In the genomic region with DNA sequence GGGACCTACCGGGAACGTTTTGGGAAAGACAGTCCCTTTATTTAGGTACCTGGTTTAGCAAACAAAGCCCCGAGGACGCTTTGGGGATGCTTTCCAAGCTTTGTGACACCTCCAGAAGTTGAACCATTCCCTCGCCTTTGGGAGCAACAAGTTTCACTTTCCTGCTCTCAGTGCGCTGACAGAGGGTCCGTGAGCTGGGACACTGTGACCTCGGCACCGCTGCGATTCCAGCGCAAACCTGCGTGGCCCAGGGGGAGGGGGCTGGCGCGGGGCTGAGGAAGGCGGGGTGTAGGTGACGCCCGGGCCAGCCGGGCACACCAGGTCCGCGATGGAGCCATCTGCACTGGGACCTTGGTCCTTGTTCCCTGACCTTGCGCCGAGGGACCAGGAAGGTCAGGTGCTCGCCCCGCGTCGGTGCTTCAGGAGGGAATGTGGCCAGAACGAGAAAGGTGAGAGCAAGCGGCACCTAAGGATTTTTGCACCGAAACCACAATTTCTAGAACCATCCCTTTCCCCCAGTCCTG, we compare ENCODE assay signal across 1 cellular context.
TF ChIP-seq lines count a peak whose summit lies in the region.

No MANE protein-coding gene starts in this region.

TF ChIP-seq in H1, 55 proteins besides CTCF, POLR2A, EP300 and RAD21 (continued from another document):
- TF ChIP-seq E2F6 (IDR thresholded peaks at IDR 0.05) (peak; percentile 56), RNF2 (IDR thresholded peaks at IDR 0.05; ENCODE audit: borderline replicate concordance, low read depth, low read length, missing control alignments, poor library complexity, severe bottlenecking) (peak; percentile 82), EZH2 (IDR thresholded peaks at IDR 0.05; ENCODE audit: low read depth, low read length, severe bottlenecking) (peak; percentile 82), HDAC6 (IDR thresholded peaks at IDR 0.05; ENCODE audit: low read depth, low read length) (no peak), GABPA (IDR thresholded peaks at IDR 0.05; ENCODE audit: borderline replicate concordance, insufficient read depth, low read length) (no peak), MAFK (IDR thresholded peaks at IDR 0.05; ENCODE audit: low read depth, low read length) (no peak), MAX (IDR thresholded peaks at IDR 0.05) (peak; percentile 79), RFX5 (IDR thresholded peaks at IDR 0.05; ENCODE audit: borderline replicate concordance, low read depth, low read length) (no peak)
TF ChIP-seq in H1: peak in this region for 5.
